ENCODE assay signal across 1 cellular context in genomic region chr17:82838386-82839063, GRCh38.
TF ChIP-seq lines count a peak whose summit lies in the region.

No MANE protein-coding gene starts in this region.

TF ChIP-seq in HepG2, 621 proteins besides CTCF, POLR2A, EP300 and RAD21 (continued from another document and continues in another):
- peak; percentile 73 for TF ChIP-seq ZGPAT (CRISPR knock-in tag; IDR thresholded peaks at IDR 0.05)
- no peak for TF ChIP-seq ZNF549 (CRISPR knock-in tag; IDR thresholded peaks at IDR 0.05)
- TF ChIP-seq TBX3 (IDR thresholded peaks at IDR 0.05; ENCODE audit: borderline replicate concordance), result peak; percentile 57; the same call in 1 of the 2 replicates
- peak; percentile 45; the same call in 1 of the 2 replicates for TF ChIP-seq SMC3 (IDR thresholded peaks at IDR 0.05; ENCODE audit: low read length)
- TF ChIP-seq PRDM10 (CRISPR knock-in tag; IDR thresholded peaks at IDR 0.05; ENCODE audit: low read depth), result peak; percentile 65; the same call in 1 of the 2 replicates
- no peak for TF ChIP-seq ZNF619 (CRISPR knock-in tag; IDR thresholded peaks at IDR 0.05)
- no peak for TF ChIP-seq ZMAT5 (CRISPR knock-in tag; IDR thresholded peaks at IDR 0.05; ENCODE audit: borderline replicate concordance, low read depth)
- TF ChIP-seq SATB2 (CRISPR knock-in tag; IDR thresholded peaks at IDR 0.05), result 0 out of 2 replicates have a peak, but pooled peaks have one; percentile 35
- peak; percentile 95 for TF ChIP-seq SOX13 (IDR thresholded peaks at IDR 0.05)
- peak in 1 of 2 experiments; percentile 99; a peak in 2 of 4 replicates for TF ChIP-seq SOX13 (CRISPR knock-in tag; conservative IDR thresholded peaks at IDR 0.05 in 1 of 2, IDR thresholded peaks at IDR 0.05 in 1 of 2)
- peak; percentile 38; the same call in 1 of the 2 replicates for TF ChIP-seq MEIS2 (CRISPR knock-in tag; IDR thresholded peaks at IDR 0.05)
- TF ChIP-seq ZNF260 (CRISPR knock-in tag; IDR thresholded peaks at IDR 0.05; ENCODE audit: borderline replicate concordance, low read depth), result no peak
- TF ChIP-seq MYC (CRISPR knock-in tag; IDR thresholded peaks at IDR 0.05; ENCODE audit: borderline replicate concordance), result peak; percentile 45; the same call in 1 of the 2 replicates
- no peak for TF ChIP-seq MTF2 (CRISPR knock-in tag; IDR thresholded peaks at IDR 0.05; ENCODE audit: borderline replicate concordance)
- peak; percentile 39; the same call in 1 of the 2 replicates for TF ChIP-seq ZNF124 (CRISPR knock-in tag; IDR thresholded peaks at IDR 0.05)
- no peak for TF ChIP-seq ATF6 (CRISPR knock-in tag; conservative IDR thresholded peaks at IDR 0.05)
- no peak for TF ChIP-seq FUBP1 (CRISPR knock-in tag; IDR thresholded peaks at IDR 0.05; ENCODE audit: borderline replicate concordance)
- TF ChIP-seq HOXA5 (CRISPR knock-in tag; IDR thresholded peaks at IDR 0.05), result peak; percentile 88
- 0 out of 2 replicates have a peak, but pooled peaks have one; percentile 58 for TF ChIP-seq SIX4 (CRISPR knock-in tag; IDR thresholded peaks at IDR 0.05)
- TF ChIP-seq NCOR1 (IDR thresholded peaks at IDR 0.05; ENCODE audit: borderline replicate concordance, low read length), result peak; percentile 76; the same call in 1 of the 2 replicates
- peak; percentile 71; the same call in 1 of the 2 replicates for TF ChIP-seq RERE (CRISPR knock-in tag; IDR thresholded peaks at IDR 0.05; ENCODE audit: low read depth)
- TF ChIP-seq FOXP1 (IDR thresholded peaks at IDR 0.05), result no peak
- peak; percentile 78 for TF ChIP-seq FOXP1 (CRISPR knock-in tag; IDR thresholded peaks at IDR 0.05)
- peak; percentile 90 for TF ChIP-seq KDM4B (CRISPR knock-in tag; IDR thresholded peaks at IDR 0.05)
- no peak for TF ChIP-seq PLSCR1 (CRISPR knock-in tag; IDR thresholded peaks at IDR 0.05; ENCODE audit: borderline replicate concordance)
- TF ChIP-seq TERF1 (CRISPR knock-in tag; IDR thresholded peaks at IDR 0.05), result no peak
- no peak for TF ChIP-seq NBN (conservative IDR thresholded peaks at IDR 0.05)
- peak; percentile 51; the same call in 1 of the 2 replicates for TF ChIP-seq DPF2 (CRISPR knock-in tag; IDR thresholded peaks at IDR 0.05; ENCODE audit: borderline replicate concordance, low read depth)
- no peak for TF ChIP-seq ZFP37 (CRISPR knock-in tag; IDR thresholded peaks at IDR 0.05; ENCODE audit: borderline replicate concordance)
- TF ChIP-seq ETV5 (CRISPR knock-in tag; IDR thresholded peaks at IDR 0.05; ENCODE audit: borderline replicate concordance), result peak; percentile 20; the same call in 1 of the 2 replicates
- 0 out of 2 replicates have a peak, but pooled peaks have one; percentile 29 for TF ChIP-seq ZNF335 (CRISPR knock-in tag; IDR thresholded peaks at IDR 0.05)
- TF ChIP-seq ZNF510 (CRISPR knock-in tag; IDR thresholded peaks at IDR 0.05; ENCODE audit: low read depth), result 0 out of 2 replicates have a peak, but pooled peaks have one; percentile 78
- no peak for TF ChIP-seq ZSCAN29 (CRISPR knock-in tag; conservative IDR thresholded peaks at IDR 0.05)
- TF ChIP-seq ZNF782 (CRISPR knock-in tag; IDR thresholded peaks at IDR 0.05; ENCODE audit: borderline replicate concordance), result peak; percentile 69; the same call in 1 of the 2 replicates
- TF ChIP-seq SIX1 (CRISPR knock-in tag; IDR thresholded peaks at IDR 0.05; ENCODE audit: borderline replicate concordance), result no peak
- peak; percentile 57; the same call in 1 of the 2 replicates for TF ChIP-seq CREM (IDR thresholded peaks at IDR 0.05)
- no peak for TF ChIP-seq CREM (CRISPR knock-in tag; IDR thresholded peaks at IDR 0.05)
- TF ChIP-seq PITX1 (CRISPR knock-in tag; IDR thresholded peaks at IDR 0.05), result peak; percentile 72; the same call in 1 of the 2 replicates
- 0 out of 2 replicates have a peak, but pooled peaks have one; percentile 59 for TF ChIP-seq HNF4A (CRISPR knock-in tag; IDR thresholded peaks at IDR 0.05)
- peak; percentile 42 for TF ChIP-seq ZBTB38 (CRISPR knock-in tag; IDR thresholded peaks at IDR 0.05)
- TF ChIP-seq SOX6 (IDR thresholded peaks at IDR 0.05), result no peak
- peak; percentile 99 for TF ChIP-seq SOX6 (CRISPR knock-in tag; IDR thresholded peaks at IDR 0.05)
- TF ChIP-seq BCL6 (CRISPR knock-in tag; IDR thresholded peaks at IDR 0.05), result peak; percentile 68; the same call in 1 of the 2 replicates
- TF ChIP-seq ZSCAN5A (CRISPR knock-in tag; IDR thresholded peaks at IDR 0.05; ENCODE audit: borderline replicate concordance), result no peak
- 0 out of 2 replicates have a peak, but pooled peaks have one; percentile 27 for TF ChIP-seq NFKBIZ (CRISPR knock-in tag; IDR thresholded peaks at IDR 0.05)
- TF ChIP-seq HMG20B (CRISPR knock-in tag; conservative IDR thresholded peaks at IDR 0.05), result peak; percentile 72
- TF ChIP-seq MED1 (CRISPR knock-in tag; IDR thresholded peaks at IDR 0.05), result peak; percentile 84
- no peak for TF ChIP-seq THYN1 (CRISPR knock-in tag; IDR thresholded peaks at IDR 0.05; ENCODE audit: borderline replicate concordance, low read depth)
